Comparison of ENCODE assay signal across 20 cellular contexts in the genomic region with DNA sequence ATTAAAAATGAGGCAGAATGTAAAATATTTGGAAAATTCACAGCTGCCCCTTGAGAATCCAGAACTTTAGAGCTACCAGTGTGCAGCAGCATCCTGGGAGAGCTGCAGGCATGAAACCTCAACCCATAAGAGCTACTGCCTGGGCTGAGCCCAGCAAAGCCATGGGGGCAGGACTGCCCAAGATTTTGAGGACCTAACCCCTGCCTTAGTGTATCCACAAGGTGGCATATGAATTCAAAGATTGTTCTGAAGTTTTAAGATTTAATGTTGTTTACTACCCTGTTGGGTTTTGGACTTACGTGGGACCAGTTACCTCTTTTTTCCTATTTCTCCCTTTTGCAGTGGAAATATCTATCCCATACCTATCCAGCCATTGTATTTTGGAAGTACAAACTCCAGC. TPM values are rescaled to one million over a fixed set of nuclear protein-coding genes. Genes with fewer than 3 reads are reported as not detected.
DNase-seq lines count a peak whose midpoint lies in the region; ATAC-seq and TF ChIP-seq lines count a peak whose summit lies in the region.
"Had no signal": no experiment of that assay in that cellular context is flagged by ENCODE, and none has a peak within 500 bp of the region (broad histone marks: within the 10 kb centered on the region; RNA-seq: fewer than 3 reads in every experiment).

No MANE protein-coding gene starts in this region.

- intact Hi-C loops in posterior cingulate gyrus (cut with DNase I) = no loop called here
- intact Hi-C loops in heart right ventricle (cut with DNase I) = no loop called here

- no peak for ATAC-seq in stimulated activated naive CD8-positive, alpha-beta T cell treated with anti-CD3 and anti-CD28 coated beads, Interleukin-15, amount 100 ng/mL, for 72 hours
- ATAC-seq in heart right ventricle = no peak
- ATAC-seq: activated CD4-positive, CD25-positive, alpha-beta regulatory T cell treated with anti-CD3 and anti-CD28 coated beads, Interleukin-2, amount 50 U/mL, for 24 hours; mucosa of descending colon; upper lobe of right lung had no signal

- no peak overlapping the region for H3K4me3 Mint-ChIP-seq in stimulated activated naive CD8-positive, alpha-beta T cell treated with anti-CD3 and anti-CD28 coated beads, Interleukin-15, Interleukin-2, amounts not matched to agents 100 ng/mL and 50 ng/mL, for 24 hours
- H3K4me3 Mint-ChIP-seq in stimulated activated naive CD8-positive, alpha-beta T cell treated with anti-CD3 and anti-CD28 coated beads, Interleukin-15, amount 100 ng/mL, for 72 hours = no peak overlapping the region
- H3K4me3 Mint-ChIP-seq: activated naive CD8-positive, alpha-beta T cell treated with anti-CD3 and anti-CD28 coated beads, Interleukin-2, amount 10 ng/mL, durations not matched to agents 7 days and 5 days had no signal

- H3K4me3 ChIP-seq in epithelial cell of esophagus (ENCODE audit: low read length) (no peak overlapping the region), heart right ventricle (no peak overlapping the region)
- H3K4me3 ChIP-seq: BLaER1, breast epithelium, mucosa of descending colon, PC-9, SK-N-MC, upper lobe of right lung had no signal

- peak overlapping the region; percentile 45 for H3K27ac Mint-ChIP-seq in stimulated activated naive CD8-positive, alpha-beta T cell treated with anti-CD3 and anti-CD28 coated beads, Interleukin-15, Interleukin-2, amounts not matched to agents 100 ng/mL and 50 ng/mL, for 24 hours
- H3K27ac Mint-ChIP-seq in stimulated activated naive CD8-positive, alpha-beta T cell treated with anti-CD3 and anti-CD28 coated beads, Interleukin-15, amount 100 ng/mL, for 72 hours = no peak overlapping the region

- H3K36me3 Mint-ChIP-seq in stimulated activated naive CD8-positive, alpha-beta T cell treated with anti-CD3 and anti-CD28 coated beads, Interleukin-15, Interleukin-2, amounts not matched to agents 100 ng/mL and 50 ng/mL, for 24 hours (ENCODE audit: low read depth) = peaks cover 35% of the 10 kb centered on the region

- 93 to 96% methylated on average over 1 of the region's 1 CpG for WGBS in heart right ventricle, 2 donors

- DNase-seq in stimulated activated naive CD8-positive, alpha-beta T cell treated with anti-CD3 and anti-CD28 coated beads, Interleukin-15, amount 100 ng/mL, for 72 hours = no peak
- peak; percentile 3 for DNase-seq in RPMI8226
- no peak for DNase-seq in epithelial cell of esophagus (ENCODE audit: low read depth)
- DNase-seq in medulla oblongata (ENCODE audit: extremely low spot score) = no peak
- no peak for DNase-seq in posterior cingulate gyrus
- no peak for DNase-seq in GDM1 (lab: John Stamatoyannopoulos, UW)
- DNase-seq in heart right ventricle = no peak
- DNase-seq: activated naive CD8-positive, alpha-beta T cell treated with anti-CD3 and anti-CD28 coated beads, Interleukin-2, amount 10 ng/mL, durations not matched to agents 7 days and 5 days; activated T-cell treated with anti-CD3 and anti-CD28 coated beads, Interleukin-2, amount 50 U/mL, for 48 hours; mucosa of descending colon; NCI-H526; PC-9; stimulated activated CD4-positive, alpha-beta T cell treated with anti-CD3 and anti-CD28 coated beads, Interleukin-4, amount 100 ng/mL, for 24 hours; T-helper 9 cell; upper lobe of right lung had no signal

- H3K4me1 Mint-ChIP-seq in stimulated activated naive CD8-positive, alpha-beta T cell treated with anti-CD3 and anti-CD28 coated beads, Interleukin-15, Interleukin-2, amounts not matched to agents 100 ng/mL and 50 ng/mL, for 24 hours (ENCODE audit: low read depth) = peaks cover 19% of the 10 kb centered on the region
- H3K4me1 Mint-ChIP-seq in stimulated activated naive CD8-positive, alpha-beta T cell treated with anti-CD3 and anti-CD28 coated beads, Interleukin-15, amount 100 ng/mL, for 72 hours = peaks cover 2% of the 10 kb centered on the region

- H3K27me3 ChIP-seq in heart right ventricle = no peaks in the 10 kb centered on the region
- H3K27me3 ChIP-seq: BLaER1, breast epithelium, upper lobe of right lung had no signal

- H3K9me3 Mint-ChIP-seq in stimulated activated naive CD8-positive, alpha-beta T cell treated with anti-CD3 and anti-CD28 coated beads, Interleukin-15, Interleukin-2, amounts not matched to agents 100 ng/mL and 50 ng/mL, for 24 hours = peaks cover under 1% of the 10 kb centered on the region
- peaks cover 3 to 4% of the 10 kb centered on the region in 2 donors for H3K9me3 Mint-ChIP-seq in stimulated activated naive CD8-positive, alpha-beta T cell treated with anti-CD3 and anti-CD28 coated beads, Interleukin-15, amount 100 ng/mL, for 72 hours

- peaks cover 0 to 5% (median 0%) of the 10 kb centered on the region in 9 donors for H3K36me3 ChIP-seq in heart right ventricle
- H3K36me3 ChIP-seq: breast epithelium, upper lobe of right lung had no signal

- no peak overlapping the region for H3K27ac ChIP-seq in heart right ventricle
- H3K27ac ChIP-seq: BLaER1, breast epithelium, PC-9, SK-N-MC, upper lobe of right lung had no signal

- peak; percentile 9 for TF ChIP-seq CTCF in epithelial cell of esophagus (IDR thresholded peaks at IDR 0.05; ENCODE audit: insufficient read depth, low read depth, low read length, missing control alignments)
- no peak for TF ChIP-seq CTCF in heart right ventricle (IDR thresholded peaks at IDR 0.05)

- peaks cover 0 to 2% (median 0%) of the 10 kb centered on the region in 11 donors for H3K9me3 ChIP-seq in heart right ventricle
- H3K9me3 ChIP-seq: upper lobe of right lung had no signal

- no peaks in the 10 kb centered on the region for H3K27me3 Mint-ChIP-seq in stimulated activated naive CD8-positive, alpha-beta T cell treated with anti-CD3 and anti-CD28 coated beads, Interleukin-15, Interleukin-2, amounts not matched to agents 100 ng/mL and 50 ng/mL, for 24 hours
- H3K27me3 Mint-ChIP-seq in stimulated activated naive CD8-positive, alpha-beta T cell treated with anti-CD3 and anti-CD28 coated beads, Interleukin-15, amount 100 ng/mL, for 72 hours = no peaks in the 10 kb centered on the region
- H3K27me3 Mint-ChIP-seq: activated naive CD8-positive, alpha-beta T cell treated with anti-CD3 and anti-CD28 coated beads, Interleukin-2, amount 10 ng/mL, durations not matched to agents 7 days and 5 days had no signal

- H3K4me1 ChIP-seq in heart right ventricle = no peaks in the 10 kb centered on the region
- H3K4me1 ChIP-seq: BLaER1, breast epithelium, upper lobe of right lung had no signal

RNA-seq across cellular contexts. Expression of a gene that starts 26.4 kb away (rescaled TPM):
- 10 to 100 TPM in 1 of 10 donors, 1 to 10 TPM in 9; 3.0 to 10.2 (median 6.2) TPM for total RNA-seq in heart right ventricle
- polyA plus RNA-seq in heart right ventricle = 1 to 10 TPM; 4.7 to 6.7 TPM

RNA-seq across cellular contexts. Expression of a gene that starts 53.0 kb away (rescaled TPM):
- 100 to 1,000 TPM in 1 of 10 donors, 10 to 100 TPM in 9; 39.4 to 100 (median 50.3) TPM for total RNA-seq in heart right ventricle
- polyA plus RNA-seq in heart right ventricle = 10 to 100 TPM; 14.3 to 33.3 TPM
